16 cellular contexts compared by ENCODE assay signal in genomic region chr2:182542501-182543258, GRCh38.
DNase-seq lines count a peak whose midpoint lies in the region; ATAC-seq, FAIRE-seq and TF ChIP-seq lines count a peak whose summit lies in the region.
"Had no signal": no experiment of that assay in that cellular context is flagged by ENCODE, and none has a peak within 500 bp of the region (broad histone marks: within the 10 kb centered on the region; RNA-seq: fewer than 3 reads in every experiment).

No MANE protein-coding gene starts in this region.

- DNase-seq in DMS53 (lab: John Stamatoyannopoulos, UW) (peak; percentile 66), RCC 7860 (ENCODE audit: low spot score) (no peak), endothelial cell of umbilical vein (ENCODE audit: low read depth, low spot score) (peak; percentile 78), kidney tubule cell (ENCODE audit: low spot score) (peak; percentile 28), GM12891 (ENCODE audit: insufficient read length, low spot score) (no peak), T-helper 17 cell (no peak)
- no peak for DNase-seq in effector CD4-positive, alpha-beta T cell
- DNase-seq: activated CD4-positive, CD25-positive, alpha-beta regulatory T cell; NCI-H1092; NCI-H524 had no signal

- peaks cover 7% of the 10 kb centered on the region for H3K27me3 Mint-ChIP-seq in T-helper 17 cell
- H3K27me3 Mint-ChIP-seq: activated naive CD4-positive, alpha-beta T cell treated with anti-CD3 and anti-CD28 coated beads, Interleukin-2, amount 50 U/mL, for 24 hours; memory B cell had no signal

- no peak for TF ChIP-seq CTCF in endothelial cell of umbilical vein (IDR thresholded peaks at IDR 0.05; ENCODE audit: extremely low read depth in 1 of 2, insufficient read depth in 1 of 2, low read depth in 1 of 2, low read length in 2 of 2)

- H3K9ac ChIP-seq in endothelial cell of umbilical vein (replicated peaks; ENCODE audit: extremely low read depth, insufficient read depth, low read length), result no peak overlapping the region

- H2AFZ ChIP-seq in endothelial cell of umbilical vein (ENCODE audit: low read depth, low read length), result no peak overlapping the region

- no peak overlapping the region for H3K27ac ChIP-seq in endothelial cell of umbilical vein (ENCODE audit: insufficient read depth, low read depth, low read length)

- H3K27ac Mint-ChIP-seq in T-helper 17 cell, result no peak overlapping the region
- H3K27ac Mint-ChIP-seq: activated naive CD4-positive, alpha-beta T cell treated with anti-CD3 and anti-CD28 coated beads, Interleukin-2, amount 50 U/mL, for 24 hours; memory B cell had no signal

- intact Hi-C loops in endothelial cell of umbilical vein (cut with micrococcal nuclease), result no loop called here

- no peaks in the 10 kb centered on the region for H3K27me3 ChIP-seq in endothelial cell of umbilical vein (ENCODE audit: control insufficient read depth in 2 of 2, insufficient read depth in 2 of 2, low read length in 2 of 2)

- peaks cover 42% of the 10 kb centered on the region for H3K4me1 ChIP-seq in endothelial cell of umbilical vein (ENCODE audit: control insufficient read depth, extremely low read depth, insufficient read depth, low read length)

- ATAC-seq in HG03457 (IDR thresholded peaks at IDR 0.05; ENCODE audit: unreplicated experiment) (no peak), T-helper 17 cell (no peak)
- ATAC-seq: esophagus mucosa had no signal

- H3K79me2 ChIP-seq in endothelial cell of umbilical vein (ENCODE audit: control insufficient read depth, insufficient read depth, low read length), result no peaks in the 10 kb centered on the region

- H3K4me2 ChIP-seq in endothelial cell of umbilical vein (ENCODE audit: insufficient read depth, low read length), result peak overlapping the region; percentile 28

- dilution Hi-C loops in endothelial cell of umbilical vein (cut with MboI; ENCODE audit: extremely low pct_ligation_motif_present, low sequenced_read_pairs), result no loop called here

- no peak for TF ChIP-seq POLR2A in endothelial cell of umbilical vein (IDR thresholded peaks at IDR 0.05; ENCODE audit: low read depth, low read length)
- TF ChIP-seq POLR2A in GM12891 (IDR thresholded peaks at IDR 0.05; ENCODE audit: low read depth, low read length), result no peak

- POLR2A ChIA-PET in endothelial cell of umbilical vein (lab: Charles Lee), result no interaction called here

- H3K36me3 ChIP-seq in endothelial cell of umbilical vein (ENCODE audit: control insufficient read depth in 2 of 2, extremely low read depth in 1 of 2, insufficient read depth in 2 of 2, low read length in 2 of 2), result no peaks in the 10 kb centered on the region

- CTCF ChIA-PET in endothelial cell of umbilical vein (lab: Charles Lee), result no interaction called here

- H3K9me3 ChIP-seq in endothelial cell of umbilical vein (replicated peaks; ENCODE audit: control insufficient read depth, insufficient read depth, low read length) (no peaks in the 10 kb centered on the region), T-helper 17 cell (ENCODE audit: control insufficient read depth, low read length, poor library complexity, severe bottlenecking) (no peaks in the 10 kb centered on the region)

- H3K4me1 Mint-ChIP-seq in T-helper 17 cell, result no peaks in the 10 kb centered on the region
- H3K4me1 Mint-ChIP-seq: activated naive CD4-positive, alpha-beta T cell treated with anti-CD3 and anti-CD28 coated beads, Interleukin-2, amount 50 U/mL, for 24 hours; memory B cell had no signal

- no TSS peak for BruUV-seq in endothelial cell of umbilical vein (replicated peaks; lab: Mats Ljungman, UMichigan)

- no peaks in the 10 kb centered on the region for H3K9me1 ChIP-seq in endothelial cell of umbilical vein (replicated peaks; ENCODE audit: control insufficient read depth, extremely low read depth, insufficient read depth, low read length)

- FAIRE-seq in RCC 7860 (lab: Jason Lieb, UNC) (peak; percentile 18), endothelial cell of umbilical vein (lab: Jason Lieb, UNC) (peak; percentile 12), GM12891 (lab: Jason Lieb, UNC) (no peak)
- FAIRE-seq: D721Med had no signal

- no peak overlapping the region for H3K4me3 ChIP-seq in endothelial cell of umbilical vein (replicated peaks in 1 of 3; ENCODE audit: insufficient read depth in 1 of 3, low read depth in 1 of 3, low read length in 3 of 3)

- no peaks in the 10 kb centered on the region for H3K36me3 Mint-ChIP-seq in T-helper 17 cell (ENCODE audit: low read depth)
- H3K36me3 Mint-ChIP-seq: activated naive CD4-positive, alpha-beta T cell treated with anti-CD3 and anti-CD28 coated beads, Interleukin-2, amount 50 U/mL, for 24 hours; memory B cell had no signal

- no peak overlapping the region for H3K4me3 Mint-ChIP-seq in T-helper 17 cell
- H3K4me3 Mint-ChIP-seq: activated naive CD4-positive, alpha-beta T cell treated with anti-CD3 and anti-CD28 coated beads, Interleukin-2, amount 50 U/mL, for 24 hours; memory B cell; neural crest cell had no signal

- no peaks in the 10 kb centered on the region for H4K20me1 ChIP-seq in endothelial cell of umbilical vein (replicated peaks; ENCODE audit: control insufficient read depth, extremely low read depth, insufficient read depth, low read length)

TF ChIP-seq in endothelial cell of umbilical vein, 7 proteins besides CTCF, POLR2A, EP300 and RAD21:
- no peak for TF ChIP-seq JUN (IDR thresholded peaks at IDR 0.05; ENCODE audit: borderline replicate concordance, insufficient read depth, insufficient read length, low read depth)
- peak; percentile 79 for TF ChIP-seq FOS (IDR thresholded peaks at IDR 0.05; ENCODE audit: borderline replicate concordance, insufficient read depth, low read length)
- TF ChIP-seq GATA2 (IDR thresholded peaks at IDR 0.05; ENCODE audit: insufficient read depth, insufficient read length, low read depth, low read length), result no peak
- TF ChIP-seq POLR2AphosphoS5 (IDR thresholded peaks at IDR 0.05; ENCODE audit: insufficient read depth, low read depth, low read length), result no peak
- TF ChIP-seq MYC (IDR thresholded peaks at IDR 0.05; ENCODE audit: low read depth, low read length), result no peak
- TF ChIP-seq EZH2 (IDR thresholded peaks at IDR 0.05; ENCODE audit: borderline replicate concordance, low read depth, low read length, severe bottlenecking), result no peak

TF ChIP-seq in GM12891, 5 proteins besides CTCF, POLR2A, EP300 and RAD21:
- TF ChIP-seq POU2F2 (IDR thresholded peaks at IDR 0.05; ENCODE audit: low read depth, low read length), result no peak
- no peak for TF ChIP-seq TAF1 (IDR thresholded peaks at IDR 0.05; ENCODE audit: low read depth, low read length)
- no peak for TF ChIP-seq POLR2AphosphoS5 (IDR thresholded peaks at IDR 0.05; ENCODE audit: low read depth, low read length)
- no peak for TF ChIP-seq PAX5 (IDR thresholded peaks at IDR 0.05; ENCODE audit: insufficient read depth, low read length, severe bottlenecking)
- no peak for TF ChIP-seq SPI1 (IDR thresholded peaks at IDR 0.05; ENCODE audit: low read depth, low read length)

Comparison
In these comparisons a context has a peak if more than half of its experiments do, and no peak if none do; other contexts are left out.
1. DNase-seq: peak in DMS53 (single experiment), endothelial cell of umbilical vein (single experiment) and kidney tubule cell (single experiment); none in RCC 7860 (single experiment), effector CD4-positive, alpha-beta T cell (single experiment), GM12891 (single experiment) and T-helper 17 cell (0 of 3).